Comparison of ENCODE assay signal across 20 cellular contexts in the genomic region with DNA sequence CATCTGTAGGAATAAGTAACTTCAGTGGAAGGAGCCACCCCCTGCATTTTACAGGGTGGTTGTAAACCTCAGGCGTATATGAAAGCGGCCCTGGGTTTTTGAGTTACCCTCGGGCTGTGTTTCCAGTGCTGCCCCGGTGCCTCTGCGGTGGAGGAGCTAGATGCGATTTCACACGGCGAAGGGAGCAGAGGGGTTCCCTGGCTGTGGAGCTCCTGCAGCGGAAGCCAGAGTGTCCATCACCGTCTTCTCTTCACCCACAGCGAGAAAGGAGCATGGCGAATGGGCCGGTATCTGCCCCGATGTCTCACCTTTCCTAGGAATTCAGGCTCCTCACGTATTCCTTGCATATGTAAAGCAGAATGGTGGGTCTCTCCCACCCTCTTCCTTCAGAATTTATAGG.
DNase-seq lines count a peak whose midpoint lies in the region; ATAC-seq, FAIRE-seq and TF ChIP-seq lines count a peak whose summit lies in the region.
"Had no signal": no experiment of that assay in that cellular context is flagged by ENCODE, and none has a peak within 500 bp of the region (broad histone marks: within the 10 kb centered on the region; RNA-seq: fewer than 3 reads in every experiment).

No MANE protein-coding gene starts in this region.

- H3K36me3 ChIP-seq in SK-N-SH (replicated peaks in 1 of 2; ENCODE audit: control insufficient read depth in 1 of 2, insufficient read depth in 2 of 2, low read length in 1 of 2) (no peaks in the 10 kb centered on the region), keratinocyte (ENCODE audit: control insufficient read depth in 2 of 2, extremely low read depth in 1 of 2, insufficient read depth in 2 of 2, low read length in 2 of 2) (no peaks in the 10 kb centered on the region), adrenal gland (replicated peaks in 1 of 2) (no peaks in the 10 kb centered on the region)

- H3K4me3 ChIP-seq in SK-N-SH (ENCODE audit: low read depth in 2 of 2, low read length in 1 of 2) (no peak overlapping the region), keratinocyte (ENCODE audit: control insufficient read depth in 2 of 3, extremely low read depth in 1 of 3, insufficient read depth in 2 of 3, low read depth in 1 of 3, low read length in 3 of 3) (no peak overlapping the region), adrenal gland (no peak overlapping the region)
- H3K4me3 ChIP-seq: A549 had no signal

- H3K27ac ChIP-seq in SK-N-SH (ENCODE audit: low read depth in 2 of 2, low read length in 1 of 2) (no peak overlapping the region), RWPE1 (peak overlapping the region; percentile 71), keratinocyte (ENCODE audit: control insufficient read depth, insufficient read depth, low read length) (no peak overlapping the region), adrenal gland (no peak overlapping the region)
- H3K27ac ChIP-seq: 22Rv1, A549 had no signal

- H3K9ac ChIP-seq in SK-N-SH (no peak overlapping the region), keratinocyte (ENCODE audit: control insufficient read depth, extremely low read depth, insufficient read depth, low read length) (no peak overlapping the region)

- H4K20me1 ChIP-seq in SK-N-SH (ENCODE audit: insufficient read depth), result no peaks in the 10 kb centered on the region
- H4K20me1 ChIP-seq in keratinocyte (ENCODE audit: control insufficient read depth, extremely low read depth, insufficient read depth, low read length), result no peaks in the 10 kb centered on the region

- intact Hi-C loops in adrenal gland (cut with DNase I), result no loop called here

- H3K4me1 ChIP-seq in SK-N-SH (ENCODE audit: control insufficient read depth in 1 of 2, insufficient read depth in 2 of 2, low read depth in 1 of 2, low read length in 1 of 2), result no peaks in the 10 kb centered on the region
- H3K4me1 ChIP-seq in keratinocyte (ENCODE audit: control insufficient read depth, extremely low read depth, insufficient read depth, low read length), result peaks cover 10% of the 10 kb centered on the region
- H3K4me1 ChIP-seq in adrenal gland (replicated peaks in 1 of 2), result no peaks in the 10 kb centered on the region
- H3K4me1 ChIP-seq: A549 had no signal

- no peaks in the 10 kb centered on the region for H3K27me3 ChIP-seq in SK-N-SH (ENCODE audit: insufficient read depth)
- peaks cover 3% of the 10 kb centered on the region for H3K27me3 ChIP-seq in keratinocyte (ENCODE audit: control insufficient read depth, extremely low read depth, insufficient read depth, low read length)
- H3K27me3 ChIP-seq in adrenal gland, result no peaks in the 10 kb centered on the region

- no peak for TF ChIP-seq CTCF in SK-N-SH (IDR thresholded peaks at IDR 0.05)
- no peak for TF ChIP-seq CTCF in RWPE1 (conservative IDR thresholded peaks at IDR 0.05; ENCODE audit: low read depth)
- no peak for TF ChIP-seq CTCF in keratinocyte (optimal IDR thresholded peaks at IDR 0.05 in 1 of 3, IDR thresholded peaks at IDR 0.05 in 1 of 3, conservative IDR thresholded peaks at IDR 0.05 in 1 of 3; ENCODE audit: extremely low read depth in 1 of 3, insufficient read depth in 2 of 3, low read length in 3 of 3)
- TF ChIP-seq CTCF in adrenal gland (IDR thresholded peaks at IDR 0.05), result no peak

- TF ChIP-seq RAD21 in SK-N-SH (IDR thresholded peaks at IDR 0.05; ENCODE audit: low read length), result no peak

- WGBS in SK-N-SH (ENCODE audit: low lambda C conversion rate), result 73% methylated on average over 12 of the region's 15 CpGs
- WGBS in adrenal gland, 4 donors, result 92 to 96% (median 94%) methylated on average over 13 to 15 of the region's 15 CpGs

- H2AFZ ChIP-seq in SK-N-SH (ENCODE audit: low read depth) (peak overlapping the region; percentile 90; the same call in 1 of the 2 replicates), keratinocyte (ENCODE audit: control insufficient read depth, low read length) (no peak overlapping the region)

- DNase-seq in SK-N-SH (no peak), M059J (ENCODE audit: low read depth) (peak; percentile 38), RWPE1 (ENCODE audit: low spot score) (no peak), keratinocyte (ENCODE audit: low read depth, low spot score) (no peak), adrenal gland (no peak)
- DNase-seq: AML-193; CD4-positive, alpha-beta memory T cell; DMS153; DMS79; GDM1; HCEC 1CT had no signal

- no peak for ATAC-seq in SK-N-SH treated with all-trans-retinoic acid at 6 μM for 48 hours
- ATAC-seq in HG03045 (IDR thresholded peaks at IDR 0.05; ENCODE audit: unreplicated experiment), result no peak
- no peak for ATAC-seq in HG02763 (IDR thresholded peaks at IDR 0.05; ENCODE audit: unreplicated experiment)
- ATAC-seq: A549, HepG2 had no signal

- H3K4me2 ChIP-seq in SK-N-SH (no peak overlapping the region), keratinocyte (ENCODE audit: control insufficient read depth, extremely low read depth, insufficient read depth, low read depth, low read length) (peak overlapping the region; percentile 55)
- H3K4me2 ChIP-seq: A549 had no signal

- no peaks in the 10 kb centered on the region for H3K9me2 ChIP-seq in SK-N-SH

- no peaks in the 10 kb centered on the region for H3K79me2 ChIP-seq in SK-N-SH (ENCODE audit: insufficient read depth)
- H3K79me2 ChIP-seq in keratinocyte (ENCODE audit: control insufficient read depth, insufficient read depth, low read length), result no peaks in the 10 kb centered on the region

- no peaks in the 10 kb centered on the region for H3F3A ChIP-seq in SK-N-SH (replicated peaks; ENCODE audit: insufficient read depth)

- POLR2A ChIA-PET in SK-N-SH (lab: Yijun Ruan, JAX) (interaction anchor here (0.6 kb wide), 1 partner anchor 479 kb away, joined by 3 read pairs; no protein-coding TSS in a partner anchor), RWPE1 (lab: Yijun Ruan, JAX; ENCODE audit: low non-redundant PET) (no interaction called here)

- H3K9me3 ChIP-seq in SK-N-SH, result no peaks in the 10 kb centered on the region
- H3K9me3 ChIP-seq in keratinocyte (ENCODE audit: control insufficient read depth, low read depth, low read length), result no peaks in the 10 kb centered on the region
- H3K9me3 ChIP-seq in adrenal gland (replicated peaks in 1 of 3), result no peaks in the 10 kb centered on the region
- H3K9me3 ChIP-seq: A549 had no signal

- no peak for FAIRE-seq in keratinocyte (lab: Jason Lieb, UNC)
- FAIRE-seq: A549, GM12892, GM18507, H54, HepG2 had no signal

- TF ChIP-seq EP300 in SK-N-SH (IDR thresholded peaks at IDR 0.05; ENCODE audit: borderline replicate concordance in 1 of 2, low read depth in 1 of 2, low read length in 1 of 2), result no peak

- no peak for TF ChIP-seq POLR2A in adrenal gland (IDR thresholded peaks at IDR 0.05)

- dilution Hi-C loops in keratinocyte (cut with MboI; ENCODE audit: extremely low pct_ligation_motif_present, low sequenced_read_pairs), result no loop called here

- no peaks in the 10 kb centered on the region for H3K9me1 ChIP-seq in keratinocyte (ENCODE audit: control insufficient read depth, extremely low read depth, insufficient read depth, low read length)

- CTCF ChIA-PET in SK-N-SH (lab: Yijun Ruan, JAX) (no interaction called here), RWPE1 (lab: Yijun Ruan, JAX) (interaction anchor here (0.6 to 0.7 kb wide), 2 partner anchors 509 to 1044 kb away, joined by 3 read pairs; no protein-coding TSS in a partner anchor)

TF ChIP-seq in SK-N-SH, 30 proteins besides CTCF, POLR2A, EP300 and RAD21 (continues in another document):
- no peak for TF ChIP-seq USF1 (IDR thresholded peaks at IDR 0.05; ENCODE audit: borderline replicate concordance, low read depth)
- TF ChIP-seq PBX3 (IDR thresholded peaks at IDR 0.05), result no peak
- TF ChIP-seq FOXJ3 (CRISPR knock-in tag; IDR thresholded peaks at IDR 0.05), result no peak
- no peak for TF ChIP-seq GATA2 (CRISPR knock-in tag; IDR thresholded peaks at IDR 0.05)
- no peak for TF ChIP-seq FOXM1 (IDR thresholded peaks at IDR 0.05; ENCODE audit: low read depth)
- no peak for TF ChIP-seq SMC3 (IDR thresholded peaks at IDR 0.05; ENCODE audit: low read depth, low read length)

TF ChIP-seq in SK-N-SH treated with all-trans-retinoic acid at 6 μM for 48 hours, 23 proteins besides CTCF, POLR2A, EP300 and RAD21 (continues in another document):
- no peak for TF ChIP-seq ZNF70 (CRISPR knock-in tag; IDR thresholded peaks at IDR 0.05)
- no peak for TF ChIP-seq ZNF565 (CRISPR knock-in tag; conservative IDR thresholded peaks at IDR 0.05; ENCODE audit: low read depth)
- TF ChIP-seq ZC3H10 (CRISPR knock-in tag; IDR thresholded peaks at IDR 0.05), result no peak
- no peak for TF ChIP-seq PPARA (CRISPR knock-in tag; IDR thresholded peaks at IDR 0.05; ENCODE audit: borderline replicate concordance)
- no peak for TF ChIP-seq SNAI2 (CRISPR knock-in tag; IDR thresholded peaks at IDR 0.05)
- TF ChIP-seq, protein P1, sequence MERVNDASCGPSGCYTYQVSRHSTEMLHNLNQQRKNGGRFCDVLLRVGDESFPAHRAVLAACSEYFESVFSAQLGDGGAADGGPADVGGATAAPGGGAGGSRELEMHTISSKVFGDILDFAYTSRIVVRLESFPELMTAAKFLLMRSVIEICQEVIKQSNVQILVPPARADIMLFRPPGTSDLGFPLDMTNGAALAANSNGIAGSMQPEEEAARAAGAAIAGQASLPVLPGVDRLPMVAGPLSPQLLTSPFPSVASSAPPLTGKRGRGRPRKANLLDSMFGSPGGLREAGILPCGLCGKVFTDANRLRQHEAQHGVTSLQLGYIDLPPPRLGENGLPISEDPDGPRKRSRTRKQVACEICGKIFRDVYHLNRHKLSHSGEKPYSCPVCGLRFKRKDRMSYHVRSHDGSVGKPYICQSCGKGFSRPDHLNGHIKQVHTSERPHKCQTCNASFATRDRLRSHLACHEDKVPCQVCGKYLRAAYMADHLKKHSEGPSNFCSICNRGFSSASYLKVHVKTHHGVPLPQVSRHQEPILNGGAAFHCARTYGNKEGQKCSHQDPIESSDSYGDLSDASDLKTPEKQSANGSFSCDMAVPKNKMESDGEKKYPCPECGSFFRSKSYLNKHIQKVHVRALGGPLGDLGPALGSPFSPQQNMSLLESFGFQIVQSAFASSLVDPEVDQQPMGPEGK (CRISPR knock-in tag; IDR thresholded peaks at IDR 0.05; ENCODE audit: borderline replicate concordance), result no peak
